ENCODE assay signal across 1 cellular context in the genomic region with DNA sequence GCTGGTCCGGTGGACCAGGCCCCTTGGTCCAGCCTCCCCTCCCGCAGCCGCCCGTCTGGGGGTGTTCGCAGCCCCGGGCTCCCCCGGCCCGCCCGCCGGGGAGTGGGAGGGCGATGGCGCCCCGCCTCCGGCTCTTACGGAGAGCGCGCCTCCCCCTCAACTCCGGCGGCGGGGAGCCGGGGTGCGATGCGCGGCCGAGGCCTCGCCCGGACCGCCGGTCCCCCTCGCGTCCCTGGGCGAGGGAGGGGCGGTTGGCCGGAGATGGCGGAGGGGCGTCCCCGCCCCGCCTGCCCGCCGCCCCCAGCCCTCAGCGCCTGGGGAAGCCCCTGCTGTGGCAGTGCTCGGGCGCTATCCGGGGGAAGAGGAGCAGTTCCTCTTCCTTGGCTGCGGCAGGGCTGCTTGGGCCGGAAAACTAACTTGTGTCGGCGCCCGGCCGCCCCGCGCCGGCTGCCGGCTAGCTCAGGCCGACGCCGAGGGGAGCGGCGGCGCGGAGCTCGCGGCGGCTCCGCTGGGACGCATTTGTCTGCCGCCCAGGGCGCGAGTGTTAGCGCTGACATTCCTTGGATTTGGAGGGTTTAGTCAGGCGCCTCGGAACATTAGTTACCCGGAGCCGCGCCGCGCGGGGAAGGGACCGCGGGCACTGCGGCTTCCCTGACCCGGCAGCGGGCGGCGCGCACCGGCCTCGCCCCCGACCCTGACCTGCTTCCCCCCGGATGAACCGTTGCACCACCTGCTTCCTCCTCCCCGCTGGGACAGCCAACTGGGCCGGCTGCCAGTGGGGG.
TF ChIP-seq lines count a peak whose summit lies in the region.

No MANE protein-coding gene starts in this region.

TF ChIP-seq in neural cell, 6 proteins besides CTCF, POLR2A, EP300 and RAD21 (continued from another document):
- TF ChIP-seq EZH2 (IDR thresholded peaks at IDR 0.05; ENCODE audit: borderline replicate concordance, insufficient read depth, low read length, poor library complexity, severe bottlenecking), result no peak
TF ChIP-seq in neural cell: peak in this region for 1.
